1 cellular context compared by ENCODE assay signal in the genomic region with DNA sequence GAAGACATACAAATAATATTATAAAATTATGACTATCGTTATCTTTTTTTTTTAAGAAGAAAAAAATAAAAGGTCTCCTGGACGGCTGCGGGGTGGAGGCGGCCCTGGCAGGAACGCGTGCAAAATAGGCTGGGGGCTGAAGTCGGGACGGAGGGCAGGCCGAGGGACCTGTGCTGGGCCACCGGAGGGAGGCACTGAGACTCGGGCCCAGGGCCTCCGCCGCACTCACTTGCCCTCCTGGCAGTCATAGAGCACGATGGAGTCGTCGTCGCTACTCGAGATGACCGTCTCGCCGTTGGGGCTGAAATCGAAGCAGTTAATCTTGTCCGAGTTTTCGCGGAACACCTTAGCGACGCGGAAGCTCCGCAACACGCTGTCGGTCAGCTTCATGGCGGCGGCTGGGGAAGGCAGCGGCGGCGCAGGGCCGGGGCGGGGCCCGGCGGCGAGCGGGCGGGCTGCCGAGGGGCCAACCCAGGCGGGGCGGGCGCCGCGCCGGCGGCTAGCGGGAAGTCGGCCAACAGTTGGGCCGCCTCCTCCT.
TF ChIP-seq lines count a peak whose summit lies in the region.

No MANE protein-coding gene starts in this region.

TF ChIP-seq in endothelial cell of umbilical vein, 7 proteins besides CTCF, POLR2A, EP300 and RAD21:
- no peak for TF ChIP-seq FOS (IDR thresholded peaks at IDR 0.05; ENCODE audit: borderline replicate concordance, insufficient read depth, low read length)
TF ChIP-seq in endothelial cell of umbilical vein: peak in this region for 0.
